11 cellular contexts compared by ENCODE assay signal in the genomic region with DNA sequence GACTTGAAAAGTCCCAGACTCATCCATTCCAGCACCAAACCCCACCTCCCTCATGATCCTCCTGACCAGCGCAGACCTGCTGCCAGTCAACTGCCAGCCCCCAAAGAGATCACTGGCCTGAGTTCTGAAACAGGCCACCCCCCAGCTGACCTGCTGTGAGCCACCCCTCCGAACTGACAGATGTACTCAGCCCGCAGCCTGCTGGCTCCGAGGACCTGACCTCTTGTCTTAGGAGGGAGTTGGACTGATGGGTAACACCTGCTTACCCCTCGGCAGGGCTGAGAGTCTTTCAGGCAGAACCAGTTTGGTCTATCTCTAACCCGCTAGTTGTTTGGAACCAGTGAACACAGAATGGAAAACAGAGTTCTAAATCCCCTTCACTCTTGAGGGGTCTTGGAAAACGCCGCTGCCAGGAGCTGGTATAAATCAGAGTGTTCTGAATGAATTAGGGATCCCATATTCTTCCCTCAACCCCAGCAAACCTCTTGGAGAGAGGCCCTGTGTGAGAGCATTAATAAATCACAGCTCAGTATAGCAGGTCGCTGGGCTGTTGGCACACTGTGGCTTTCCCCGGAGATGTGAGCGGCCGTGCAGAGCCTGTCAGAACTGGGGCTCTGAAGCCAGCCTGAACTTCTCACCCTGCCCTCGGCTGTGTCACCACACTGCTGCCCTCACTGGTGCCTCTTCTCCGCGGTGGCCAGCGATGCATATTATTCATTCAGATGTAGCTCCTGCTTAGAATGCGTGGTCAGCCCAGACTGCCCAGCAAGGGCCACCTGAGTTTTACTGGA.
DNase-seq lines count a peak whose midpoint lies in the region; TF ChIP-seq lines count a peak whose summit lies in the region.
"Had no signal": no experiment of that assay in that cellular context is flagged by ENCODE, and none has a peak within 500 bp of the region (broad histone marks: within the 10 kb centered on the region; RNA-seq: fewer than 3 reads in every experiment).

No MANE protein-coding gene starts in this region.

- peak overlapping the region; percentile 67 to 75 (median 67) for H3K27ac ChIP-seq in sigmoid colon
- H3K27ac ChIP-seq: KMS-11 had no signal

- TF ChIP-seq CTCF in kidney epithelial cell (IDR thresholded peaks at IDR 0.05; ENCODE audit: insufficient read depth, low read length, poor library complexity, severe bottlenecking) (no peak), sigmoid colon (IDR thresholded peaks at IDR 0.05) (no peak), lower leg skin (IDR thresholded peaks at IDR 0.05) (no peak)

- TF ChIP-seq POLR2A in sigmoid colon (IDR thresholded peaks at IDR 0.05) (no peak), lower leg skin (IDR thresholded peaks at IDR 0.05) (no peak)

- DNase-seq in NCI-H1092 (lab: John Stamatoyannopoulos, UW) (peak; percentile 49), astrocyte of the hippocampus (ENCODE audit: low read depth, low spot score) (peak; percentile 82), kidney epithelial cell (ENCODE audit: low read depth) (peak; percentile 10), sigmoid colon (peak; percentile 73), NCI-H774 (lab: John Stamatoyannopoulos, UW) (no peak), NCI-H1930 (lab: John Stamatoyannopoulos, UW) (no peak), lower leg skin (ENCODE audit: low spot score in 2 of 2) (no peak), AG08396 (ENCODE audit: low spot score) (no peak)
- DNase-seq: cortex of kidney; stimulated activated naive CD4-positive, alpha-beta T cell treated with Interleukin-2 at 50 U/mL for 16 hours had no signal

- intact Hi-C loops in sigmoid colon (cut with DNase I), result loop anchor here (5.0 kb wide), 3 partner anchors 166 to 316 kb away; partner anchors contain the start of gene NCAM1
- intact Hi-C loops in lower leg skin (cut with DNase I; ENCODE audit: low total_unique reads), result no loop called here

- H3K4me3 ChIP-seq in kidney epithelial cell (ENCODE audit: low read depth, low read length) (no peak overlapping the region), sigmoid colon (no peak overlapping the region), lower leg skin (ENCODE audit: low read depth, poor library complexity, severe bottlenecking) (no peak overlapping the region)

- 67 to 68% methylated on average over 17 of the region's 17 CpGs for WGBS in sigmoid colon, 2 donors
- 64 to 73% methylated on average over 15 to 17 of the region's 17 CpGs for WGBS in lower leg skin, 2 donors

- no peak for TF ChIP-seq EP300 in sigmoid colon (IDR thresholded peaks at IDR 0.05)

- peaks cover 0 to 44% (median 39%) of the 10 kb centered on the region in 4 donors for H3K4me1 ChIP-seq in sigmoid colon

- H3K27me3 ChIP-seq in kidney epithelial cell (ENCODE audit: control insufficient read depth, insufficient read depth, low read length) (no peaks in the 10 kb centered on the region), sigmoid colon (no peaks in the 10 kb centered on the region)

- no peaks in the 10 kb centered on the region for H3K9me3 ChIP-seq in sigmoid colon

- H3K36me3 ChIP-seq in kidney epithelial cell (ENCODE audit: control insufficient read depth, insufficient read depth, low read length) (no peaks in the 10 kb centered on the region), sigmoid colon (no peaks in the 10 kb centered on the region)

Comparison
In these comparisons a context has a peak if more than half of its experiments do, and no peak if none do; other contexts are left out.
1. DNase-seq: peak in NCI-H1092 (single experiment), astrocyte of the hippocampus (single experiment), kidney epithelial cell (single experiment) and sigmoid colon (single experiment); none in NCI-H774 (single experiment), NCI-H1930 (0 of 2), lower leg skin (0 of 2) and AG08396 (single experiment).